18 cellular contexts compared by ENCODE assay signal in the genomic region with DNA sequence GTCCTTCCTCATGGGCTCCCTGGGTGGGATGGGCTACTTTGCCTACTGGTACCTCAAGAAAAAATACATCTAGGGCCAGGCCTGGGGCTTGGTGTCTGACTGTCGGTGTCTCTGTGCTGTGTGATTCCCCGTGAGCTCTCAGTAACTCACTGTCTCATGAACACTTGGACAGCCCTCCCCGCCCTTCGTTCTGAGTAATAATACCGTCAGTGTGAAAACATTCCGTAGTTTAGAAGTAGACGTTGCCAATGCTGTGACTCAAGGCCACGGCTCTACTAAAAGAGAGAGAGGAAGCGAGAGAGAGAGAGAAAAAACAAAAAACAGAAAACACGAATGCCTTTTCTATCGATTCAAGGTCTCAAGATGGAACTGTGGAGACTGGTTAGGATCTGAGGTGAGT. TPM values are rescaled to one million over a fixed set of nuclear protein-coding genes. Genes with fewer than 3 reads are reported as not detected.
DNase-seq lines count a peak whose midpoint lies in the region; ATAC-seq and TF ChIP-seq lines count a peak whose summit lies in the region.
"Had no signal": no experiment of that assay in that cellular context is flagged by ENCODE, and none has a peak within 500 bp of the region (broad histone marks: within the 10 kb centered on the region; RNA-seq: fewer than 3 reads in every experiment).

No MANE protein-coding gene starts in this region.

- H3K79me2 ChIP-seq in PC-3 (ENCODE audit: low read length) (no peaks in the 10 kb centered on the region), GM23338 (replicated peaks; ENCODE audit: insufficient read depth) (no peaks in the 10 kb centered on the region)

- H3F3A ChIP-seq in PC-3 (ENCODE audit: low read length, unreplicated experiment) (no peaks in the 10 kb centered on the region), GM23338 (replicated peaks; ENCODE audit: low read depth) (no peaks in the 10 kb centered on the region)

- no peaks in the 10 kb centered on the region for H3K9me3 Mint-ChIP-seq in activated T-cell treated with anti-CD3 and anti-CD28 coated beads, Interleukin-2, amount 50 U/mL, for 4 hours
- no peaks in the 10 kb centered on the region for H3K9me3 Mint-ChIP-seq in GM23338
- H3K9me3 Mint-ChIP-seq: activated naive CD8-positive, alpha-beta T cell treated with anti-CD3 and anti-CD28 coated beads, Interleukin-2, amount 50 U/mL, for 24 hours; natural killer cell had no signal

- H4K20me1 ChIP-seq in PC-3 (ENCODE audit: low read length) (no peaks in the 10 kb centered on the region), GM23338 (replicated peaks; ENCODE audit: insufficient read depth) (no peaks in the 10 kb centered on the region; the same call in 1 of the 2 replicates)

- POLR2A ChIA-PET in PC-3 (lab: Charles Lee; ENCODE audit: unreplicated experiment): interaction anchor here (0.7 kb wide), 1 partner anchor 61 kb away, joined by 6 read pairs; no protein-coding TSS in a partner anchor

- peaks cover 4% of the 10 kb centered on the region for H3K36me3 Mint-ChIP-seq in activated T-cell treated with anti-CD3 and anti-CD28 coated beads, Interleukin-2, amount 50 U/mL, for 4 hours (ENCODE audit: insufficient read depth)
- no peaks in the 10 kb centered on the region for H3K36me3 Mint-ChIP-seq in GM23338 (ENCODE audit: low read depth)
- H3K36me3 Mint-ChIP-seq: natural killer cell had no signal

- H3K36me3 ChIP-seq in PC-3 (ENCODE audit: low read depth, low read length) (no peaks in the 10 kb centered on the region), skeletal muscle satellite cell (ENCODE audit: insufficient read depth, low read length) (no peaks in the 10 kb centered on the region), heart right ventricle (peaks cover 0 to 7% (median 0%) of the 10 kb centered on the region in 9 donors), GM23338 (ENCODE audit: insufficient read depth) (no peaks in the 10 kb centered on the region)

- CTCF ChIA-PET in PC-3 (lab: Charles Lee): interaction anchor here (1.0 kb wide), 1 partner anchor 32 kb away, joined by 3 read pairs; no protein-coding TSS in a partner anchor

- H3K9ac ChIP-seq in PC-3 (ENCODE audit: low read length) (peak overlapping the region; percentile 8; the same call in 1 of the 2 replicates), skeletal muscle satellite cell (ENCODE audit: low read depth, low read length) (peak overlapping the region; percentile 28)

- H3K4me1 ChIP-seq in PC-3 (ENCODE audit: insufficient read depth, low read length) (peaks cover 16% of the 10 kb centered on the region), skeletal muscle satellite cell (ENCODE audit: control insufficient read depth, insufficient read depth, low read length) (peaks cover 11% of the 10 kb centered on the region), heart right ventricle (peaks cover 0 to 12% (median 3%) of the 10 kb centered on the region in 9 donors), GM23338 (ENCODE audit: insufficient read depth) (no peaks in the 10 kb centered on the region)

- WGBS in heart right ventricle, 2 donors: 89 to 90% methylated on average over 11 of the region's 11 CpGs

- ATAC-seq in PC-3 (peak; percentile 99), heart right ventricle (no peak), GM23338 (no peak)
- no peak for ATAC-seq in activated T-cell treated with anti-CD3 and anti-CD28 coated beads, Interleukin-2, amount 50 U/mL, for 4 hours
- ATAC-seq: activated naive CD8-positive, alpha-beta T cell treated with anti-CD3 and anti-CD28 coated beads, Interleukin-2, amount 50 U/mL, for 24 hours; left colon; natural killer cell had no signal

- H3K4me2 ChIP-seq in PC-3 (ENCODE audit: low read length) (peak overlapping the region; percentile 65), skeletal muscle satellite cell (ENCODE audit: low read length) (peak overlapping the region; percentile 73), GM23338 (no peak overlapping the region)

- H3K4me1 Mint-ChIP-seq in activated T-cell treated with anti-CD3 and anti-CD28 coated beads, Interleukin-2, amount 50 U/mL, for 4 hours (ENCODE audit: low read depth): no peaks in the 10 kb centered on the region
- no peaks in the 10 kb centered on the region for H3K4me1 Mint-ChIP-seq in GM23338
- H3K4me1 Mint-ChIP-seq: activated naive CD8-positive, alpha-beta T cell treated with anti-CD3 and anti-CD28 coated beads, Interleukin-2, amount 50 U/mL, for 24 hours had no signal

- H3K4me3 ChIP-seq in PC-3 (ENCODE audit: low read length): peak overlapping the region; percentile 10; the same call in 1 of the 2 replicates
- no peak overlapping the region for H3K4me3 ChIP-seq in skeletal muscle satellite cell (ENCODE audit: low read length)
- no peak overlapping the region for H3K4me3 ChIP-seq in heart right ventricle
- H3K4me3 ChIP-seq in GM23338: no peak overlapping the region

- H3K27ac ChIP-seq in PC-3 (ENCODE audit: low read length): peak overlapping the region; percentile 60
- no peak overlapping the region for H3K27ac ChIP-seq in heart right ventricle
- no peak overlapping the region for H3K27ac ChIP-seq in GM23338 (ENCODE audit: low read depth)

- intact Hi-C loops in PC-3 (cut with micrococcal nuclease): no loop called here
- intact Hi-C loops in heart right ventricle (cut with DNase I): no loop called here

- TF ChIP-seq CTCF in PC-3 (conservative IDR thresholded peaks at IDR 0.05; ENCODE audit: low read depth, low read length) (no peak), heart right ventricle (IDR thresholded peaks at IDR 0.05) (no peak), GM23338 (conservative IDR thresholded peaks at IDR 0.05; ENCODE audit: low read depth in 2 of 2) (no peak)

- H3K27me3 Mint-ChIP-seq in activated T-cell treated with anti-CD3 and anti-CD28 coated beads, Interleukin-2, amount 50 U/mL, for 4 hours (ENCODE audit: low read depth): no peaks in the 10 kb centered on the region
- no peaks in the 10 kb centered on the region for H3K27me3 Mint-ChIP-seq in GM23338 (ENCODE audit: insufficient read depth, low read depth, poor library complexity)
- H3K27me3 Mint-ChIP-seq: activated naive CD8-positive, alpha-beta T cell treated with anti-CD3 and anti-CD28 coated beads, Interleukin-2, amount 50 U/mL, for 24 hours had no signal

- H2AFZ ChIP-seq in PC-3 (ENCODE audit: low read length) (peak overlapping the region; percentile 55), GM23338 (no peak overlapping the region)

- no peak overlapping the region for H3K4me3 Mint-ChIP-seq in activated T-cell treated with anti-CD3 and anti-CD28 coated beads, Interleukin-2, amount 50 U/mL, for 4 hours
- H3K4me3 Mint-ChIP-seq in GM23338: no peak overlapping the region
- H3K4me3 Mint-ChIP-seq: activated naive CD8-positive, alpha-beta T cell treated with anti-CD3 and anti-CD28 coated beads, Interleukin-2, amount 50 U/mL, for 24 hours; natural killer cell had no signal

- BruUV-seq in PC-3 (replicated peaks; lab: Mats Ljungman, UMichigan): no TSS peak

- no peak overlapping the region for H3K27ac Mint-ChIP-seq in GM23338
- H3K27ac Mint-ChIP-seq: activated naive CD8-positive, alpha-beta T cell treated with anti-CD3 and anti-CD28 coated beads, Interleukin-2, amount 50 U/mL, for 24 hours; natural killer cell had no signal

- no peaks in the 10 kb centered on the region for H3K27me3 ChIP-seq in PC-3 (ENCODE audit: low read length)
- peaks cover 3% of the 10 kb centered on the region for H3K27me3 ChIP-seq in skeletal muscle satellite cell (ENCODE audit: control insufficient read depth, insufficient read depth, low read length)
- no peaks in the 10 kb centered on the region for H3K27me3 ChIP-seq in heart right ventricle
- H3K27me3 ChIP-seq in GM23338 (ENCODE audit: insufficient read depth): no peaks in the 10 kb centered on the region

- peak; percentile 26 for DNase-seq in GM04504 (ENCODE audit: low read depth)
- DNase-seq in PC-3: peak; percentile 97
- peak; percentile 31 for DNase-seq in dedifferentiated amniotic fluid mesenchymal stem cell (ENCODE audit: extremely low spot score)
- no peak for DNase-seq in activated naive CD4-positive, alpha-beta T cell treated with Interleukin-2 at 50 U/mL for 16 hours
- no peak for DNase-seq in heart right ventricle
- no peak for DNase-seq in activated T-cell treated with anti-CD3 and anti-CD28 coated beads, Interleukin-2, amount 50 U/mL, for 4 hours
- no peak for DNase-seq in GM23338 (ENCODE audit: low spot score)
- DNase-seq: activated CD4-positive, CD25-positive, alpha-beta regulatory T cell; activated CD8-positive, alpha-beta memory T cell treated with anti-CD3 and anti-CD28 coated beads, Interleukin-2, amount 50 U/mL, for 4 hours; activated naive CD8-positive, alpha-beta T cell treated with anti-CD3 and anti-CD28 coated beads, Interleukin-2, amount 50 U/mL, for 24 hours; head of caudate nucleus; Kasumi-1; left colon; natural killer cell; substantia nigra had no signal

- H3K9me3 ChIP-seq in PC-3 (ENCODE audit: low read length) (no peaks in the 10 kb centered on the region), skeletal muscle satellite cell (replicated peaks; ENCODE audit: low read length) (no peaks in the 10 kb centered on the region), heart right ventricle (no peaks in the 10 kb centered on the region)

- no peaks in the 10 kb centered on the region for H3K9me2 ChIP-seq in PC-3 (replicated peaks; ENCODE audit: low read length)
- no peaks in the 10 kb centered on the region for H3K9me2 ChIP-seq in GM23338 (ENCODE audit: insufficient read depth)

TF ChIP-seq in GM23338, 12 proteins besides CTCF, POLR2A, EP300 and RAD21 (continues in another document):
- TF ChIP-seq ZNF114 (CRISPR knock-in tag; IDR thresholded peaks at IDR 0.05): no peak

RNA-seq across cellular contexts. Expression of gene FITM2, which starts 31.8 kb away (rescaled TPM):
- total RNA-seq in PC-3 (2014; rRNA removed) (8.8 and 9.9 TPM in 2 replicates), heart right ventricle (100 to 1,000 TPM in 8 of 10 donors, 10 to 100 TPM in 2; 94.4 to 182 (median 140) TPM)
- total RNA-seq in skeletal muscle satellite cell (2012; rRNA removed): 9.6 and 10.7 TPM in 2 replicates
- polyA plus RNA-seq in heart right ventricle (10 to 100 TPM; 25.2 to 28.0 TPM), GM23338 (2016; fragmentation: Nextera tagmentation; extraction: Ambion mirVana) (0.73 and 0.87 TPM in 2 replicates)
- 1 to 10 TPM; 1.7 to 2.1 (median 1.8) TPM for total RNA-seq in activated T-cell treated with anti-CD3 and anti-CD28 coated beads, Interleukin-2, amount 50 U/mL, for 4 hours
- 1.6 and 3.5 TPM in 2 replicates for total RNA-seq in GM23338 (2014; rRNA removed; shearing (Covaris generic))

RNA-seq across cellular contexts. Expression of gene GDAP1L1, which starts 32.1 kb away (rescaled TPM):
- total RNA-seq in PC-3 (2014; rRNA removed) (not detected in 2 replicates), heart right ventricle (under 1 TPM in 8 of 10 donors, not detected in 2; 0.09 to 0.71 (median 0.31) TPM)
- total RNA-seq in skeletal muscle satellite cell (2012; rRNA removed): not detected in 2 replicates
- polyA plus RNA-seq in heart right ventricle (under 1 TPM; 0.35 to 0.66 TPM), GM23338 (2016; fragmentation: Nextera tagmentation; extraction: Ambion mirVana) (4.5 and 5.9 TPM in 2 replicates)
- not detected for total RNA-seq in activated T-cell treated with anti-CD3 and anti-CD28 coated beads, Interleukin-2, amount 50 U/mL, for 4 hours
- 6.9 and 11.2 TPM in 2 replicates for total RNA-seq in GM23338 (2014; rRNA removed; shearing (Covaris generic))
- total RNA-seq: dermis microvascular lymphatic vessel endothelial cell, left colon, natural killer cell, skeletal muscle tissue had no signal

RNA-seq across cellular contexts. Expression of gene R3HDML, which starts 57.6 kb away (rescaled TPM):
- not detected in 2 replicates for total RNA-seq in PC-3 (2014; rRNA removed)
- total RNA-seq in skeletal muscle satellite cell (2012; rRNA removed): not detected in 2 replicates
- not detected for total RNA-seq in heart right ventricle
- polyA plus RNA-seq in heart right ventricle: not detected
- total RNA-seq in activated T-cell treated with anti-CD3 and anti-CD28 coated beads, Interleukin-2, amount 50 U/mL, for 4 hours: not detected
- total RNA-seq in GM23338 (2014; rRNA removed; shearing (Covaris generic)): not detected in 2 replicates
- polyA plus RNA-seq in GM23338 (2016; fragmentation: Nextera tagmentation; extraction: Ambion mirVana): not detected in 2 replicates
- total RNA-seq: dermis microvascular lymphatic vessel endothelial cell, left colon, natural killer cell, skeletal muscle tissue had no signal

Comparison
In these comparisons a context has a peak if more than half of its experiments do, and no peak if none do; other contexts are left out.
1. DNase-seq: peak in GM04504 (single experiment), PC-3 (single experiment) and dedifferentiated amniotic fluid mesenchymal stem cell (single experiment); none in activated naive CD4-positive, alpha-beta T cell treated with Interleukin-2 at 50 U/mL for 16 hours (single experiment), heart right ventricle (0 of 2), activated T-cell treated with anti-CD3 and anti-CD28 coated beads, Interleukin-2, amount 50 U/mL, for 4 hours (single experiment) and GM23338 (single experiment).